28 cellular contexts compared by ENCODE assay signal in genomic region chr4:133464311-133464710, GRCh38.
"Had no signal": no experiment of that assay in that cellular context is flagged by ENCODE, and none has a peak within 500 bp of the region (broad histone marks: within the 10 kb centered on the region; RNA-seq: fewer than 3 reads in every experiment).

No MANE protein-coding gene starts in this region.

- FAIRE-seq: astrocyte, endothelial cell of umbilical vein, keratinocyte had no signal

- H3K4me1 Mint-ChIP-seq: activated CD4-positive, alpha-beta memory T cell treated with anti-CD3 and anti-CD28 coated beads, Interleukin-2, amount 10 ng/mL, durations not matched to agents 7 days and 5 days; activated CD8-positive, alpha-beta memory T cell treated with anti-CD3 and anti-CD28 coated beads, Interleukin-2, amount 10 ng/mL, durations not matched to agents 7 days and 5 days; activated naive CD8-positive, alpha-beta T cell treated with anti-CD3 and anti-CD28 coated beads, Interleukin-2, amount 50 U/mL, for 24 hours had no signal

- H3K4me3 ChIP-seq: breast epithelium, esophagus squamous epithelium, left lung, right atrium auricular region, tibial artery had no signal

- H3K9me3 ChIP-seq: breast epithelium, esophagus squamous epithelium, left lung, right atrium auricular region, tibial artery had no signal

- H3K27ac ChIP-seq: breast epithelium, esophagus squamous epithelium, left lung, right atrium auricular region, tibial artery had no signal

- H3K4me1 ChIP-seq: breast epithelium, esophagus squamous epithelium, left lung, right atrium auricular region, tibial artery had no signal

- H3K27me3 Mint-ChIP-seq: activated CD4-positive, alpha-beta memory T cell treated with anti-CD3 and anti-CD28 coated beads, Interleukin-2, amount 10 ng/mL, durations not matched to agents 7 days and 5 days; activated CD8-positive, alpha-beta memory T cell treated with anti-CD3 and anti-CD28 coated beads, Interleukin-2, amount 10 ng/mL, durations not matched to agents 7 days and 5 days; activated naive CD8-positive, alpha-beta T cell treated with anti-CD3 and anti-CD28 coated beads, Interleukin-2, amount 50 U/mL, for 24 hours; progenitor cell of endocrine pancreas had no signal

- H3K36me3 Mint-ChIP-seq: activated CD8-positive, alpha-beta memory T cell treated with anti-CD3 and anti-CD28 coated beads, Interleukin-2, amount 10 ng/mL, durations not matched to agents 7 days and 5 days had no signal

- H3K4me3 Mint-ChIP-seq: activated CD4-positive, alpha-beta memory T cell treated with anti-CD3 and anti-CD28 coated beads, Interleukin-2, amount 10 ng/mL, durations not matched to agents 7 days and 5 days; activated CD8-positive, alpha-beta memory T cell treated with anti-CD3 and anti-CD28 coated beads, Interleukin-2, amount 10 ng/mL, durations not matched to agents 7 days and 5 days; activated naive CD8-positive, alpha-beta T cell treated with anti-CD3 and anti-CD28 coated beads, Interleukin-2, amount 50 U/mL, for 24 hours; nephron progenitor cell had no signal

- ATAC-seq: activated CD8-positive, alpha-beta memory T cell treated with anti-CD3 and anti-CD28 coated beads, Interleukin-2, amount 10 ng/mL, durations not matched to agents 7 days and 5 days; activated naive CD8-positive, alpha-beta T cell treated with anti-CD3 and anti-CD28 coated beads, Interleukin-2, amount 50 U/mL, for 24 hours; left lung; stimulated activated naive CD8-positive, alpha-beta T cell treated with anti-CD3 and anti-CD28 coated beads, Interleukin-15, Interleukin-2, amounts not matched to agents 100 U/mL and 50 U/mL, for 24 hours had no signal

- H3K9me3 Mint-ChIP-seq: activated T-helper 2 cell treated with anti-CD3 and anti-CD28 coated beads, Interferon-gamma antibody, Interleukin-2, Interleukin-4, amounts not matched to agents 10 μg/mL and 5 μg/mL and 100 μg/mL, durations not matched to agents 14 hours and 24 hours and 36 hours had no signal

- DNase-seq: activated CD4-positive, alpha-beta memory T cell treated with anti-CD3 and anti-CD28 coated beads, Interleukin-2, amount 10 ng/mL, durations not matched to agents 7 days and 5 days; activated CD4-positive, alpha-beta T cell treated with anti-CD3 and anti-CD28 coated beads for 48 hours; activated CD4-positive, CD25-positive, alpha-beta regulatory T cell; activated CD8-positive, alpha-beta memory T cell treated with anti-CD3 and anti-CD28 coated beads, Interleukin-2, amount 10 ng/mL, durations not matched to agents 7 days and 5 days; activated naive CD4-positive, alpha-beta T cell treated with Interleukin-2 at 50 U/mL for 16 hours; activated naive CD8-positive, alpha-beta T cell treated with anti-CD3 and anti-CD28 coated beads, Interleukin-2, amount 50 U/mL, for 24 hours; activated T-cell treated with anti-CD3 and anti-CD28 coated beads, Interleukin-2, amount 50 U/mL, for 1 hour; dermis blood vessel endothelial cell; effector memory CD4-positive, alpha-beta T cell; esophagus squamous epithelium; foreskin fibroblast; glutamatergic neuron; hippocampal formation; left lung; nephron progenitor cell; occipital lobe; stimulated activated naive CD8-positive, alpha-beta T cell treated with anti-CD3 and anti-CD28 coated beads, Interleukin-15, Interleukin-2, amounts not matched to agents 100 U/mL and 50 U/mL, for 24 hours; substantia nigra; T-helper 1 cell; T-helper 9 cell; tibial artery had no signal

- H3K27ac Mint-ChIP-seq: activated CD4-positive, alpha-beta memory T cell treated with anti-CD3 and anti-CD28 coated beads, Interleukin-2, amount 10 ng/mL, durations not matched to agents 7 days and 5 days; activated CD8-positive, alpha-beta memory T cell treated with anti-CD3 and anti-CD28 coated beads, Interleukin-2, amount 10 ng/mL, durations not matched to agents 7 days and 5 days; activated naive CD8-positive, alpha-beta T cell treated with anti-CD3 and anti-CD28 coated beads, Interleukin-2, amount 50 U/mL, for 24 hours; activated T-helper 2 cell treated with anti-CD3 and anti-CD28 coated beads, Interferon-gamma antibody, Interleukin-2, Interleukin-4, amounts not matched to agents 10 μg/mL and 5 μg/mL and 100 μg/mL, durations not matched to agents 14 hours and 24 hours and 36 hours; nephron progenitor cell; progenitor cell of endocrine pancreas had no signal

- H3K27me3 ChIP-seq: breast epithelium, esophagus squamous epithelium, left lung, right atrium auricular region, tibial artery had no signal

- H3K36me3 ChIP-seq: breast epithelium, esophagus squamous epithelium, left lung, right atrium auricular region, tibial artery had no signal
